ENCODE assay signal across 1 cellular context in the genomic region with DNA sequence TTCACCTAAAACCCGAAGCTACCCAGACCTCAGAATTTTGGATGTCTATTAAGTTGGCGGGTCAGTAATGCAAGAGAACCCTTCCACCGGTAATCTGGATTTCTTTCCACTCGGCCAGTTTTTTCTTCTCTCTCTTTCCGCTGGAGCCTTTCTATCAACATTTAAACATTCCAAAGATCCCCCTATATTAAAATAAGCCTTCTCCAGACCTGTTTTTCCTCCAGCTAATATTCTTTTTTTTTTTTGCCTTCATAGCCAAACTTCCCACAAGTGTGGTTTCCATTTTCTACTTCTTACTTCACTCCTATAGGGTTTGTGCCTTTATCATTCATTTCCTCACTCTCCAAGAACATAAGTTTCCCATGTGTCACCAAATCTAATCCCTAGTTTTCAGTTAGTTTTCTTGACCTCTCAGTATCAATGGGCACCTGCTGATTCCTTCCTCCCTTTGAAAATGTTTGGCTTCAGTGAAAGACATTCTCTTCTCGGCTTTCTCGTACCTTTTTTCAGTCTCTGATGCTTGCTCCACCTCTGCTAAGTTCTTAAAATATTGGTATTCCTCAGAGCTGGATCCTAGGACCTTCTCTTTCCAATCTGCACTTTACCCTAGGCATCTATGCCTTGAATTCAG.
A peak's percentile ranks its signal among the peaks of the same experiment; 100 is the strongest.
TF ChIP-seq lines count a peak whose summit lies in the region.

No MANE protein-coding gene starts in this region.

TF ChIP-seq in GM12878, 131 proteins besides CTCF, POLR2A, EP300 and RAD21 (continues in another document):
- TF ChIP-seq, protein P1, sequence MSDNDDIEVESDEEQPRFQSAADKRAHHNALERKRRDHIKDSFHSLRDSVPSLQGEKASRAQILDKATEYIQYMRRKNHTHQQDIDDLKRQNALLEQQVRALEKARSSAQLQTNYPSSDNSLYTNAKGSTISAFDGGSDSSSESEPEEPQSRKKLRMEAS (IDR thresholded peaks at IDR 0.05; ENCODE audit: low read depth, low read length) = no peak
- TF ChIP-seq PAX8 (IDR thresholded peaks at IDR 0.05) (peak; percentile 71; the same call in 1 of the 2 replicates), NFIC (IDR thresholded peaks at IDR 0.05; ENCODE audit: low read depth, low read length) (0 out of 2 replicates have a peak, but pooled peaks have one; percentile 9), ESRRA (IDR thresholded peaks at IDR 0.05; ENCODE audit: low read length) (no peak), PAX5 (IDR thresholded peaks at IDR 0.05; ENCODE audit: borderline replicate concordance, low read depth, low read length) (no peak), KAT2A (conservative IDR thresholded peaks at IDR 0.05; ENCODE audit: control insufficient read depth, low read depth, low read length) (no peak), ETV6 (conservative IDR thresholded peaks at IDR 0.05 in 1 of 2, IDR thresholded peaks at IDR 0.05 in 1 of 2; ENCODE audit: borderline replicate concordance in 1 of 2, low read depth in 1 of 2) (no peak), SUZ12 (IDR thresholded peaks at IDR 0.05; ENCODE audit: unreplicated experiment) (no peak), RAD51 (IDR thresholded peaks at IDR 0.05) (peak; percentile 2; the same call in 1 of the 2 replicates), YY1 (IDR thresholded peaks at IDR 0.05; ENCODE audit: low read depth, low read length) (no peak), SPI1 (IDR thresholded peaks at IDR 0.05; ENCODE audit: borderline replicate concordance, insufficient read depth, low read depth, low read length) (no peak), ZNF207 (IDR thresholded peaks at IDR 0.05; ENCODE audit: borderline replicate concordance) (no peak), GATAD2B (conservative IDR thresholded peaks at IDR 0.05; ENCODE audit: low read depth) (no peak), TCF12 (IDR thresholded peaks at IDR 0.05; ENCODE audit: low read depth, low read length) (no peak), NR2C2 (IDR thresholded peaks at IDR 0.05; ENCODE audit: borderline replicate concordance, control insufficient read depth, insufficient read length, low read depth) (no peak), MEF2A (IDR thresholded peaks at IDR 0.05; ENCODE audit: insufficient read depth, low read depth, low read length) (no peak), GABPA (IDR thresholded peaks at IDR 0.05; ENCODE audit: low read depth) (no peak), POLR2AphosphoS5 (IDR thresholded peaks at IDR 0.05; ENCODE audit: low read length) (0 out of 2 replicates have a peak, but pooled peaks have one; percentile 72), CEBPB (IDR thresholded peaks at IDR 0.05; ENCODE audit: borderline replicate concordance in 1 of 2, low read depth in 2 of 2, low read length in 2 of 2) (no peak), TCF7 (IDR thresholded peaks at IDR 0.05; ENCODE audit: borderline replicate concordance) (0 out of 2 replicates have a peak, but pooled peaks have one; percentile 36), ZZZ3 (IDR thresholded peaks at IDR 0.05; ENCODE audit: control insufficient read depth, insufficient read length, low read depth) (no peak), BRCA1 (IDR thresholded peaks at IDR 0.05; ENCODE audit: low read depth, low read length) (no peak), FOXK2 (IDR thresholded peaks at IDR 0.05) (no peak), WRNIP1 (IDR thresholded peaks at IDR 0.05; ENCODE audit: borderline replicate concordance, low read depth, low read length) (no peak), NFYA (IDR thresholded peaks at IDR 0.05; ENCODE audit: borderline replicate concordance, low read depth, low read length) (no peak), KDM1A (IDR thresholded peaks at IDR 0.05; ENCODE audit: borderline replicate concordance) (no peak), MTA3 (IDR thresholded peaks at IDR 0.05; ENCODE audit: borderline replicate concordance, low read length) (no peak), SMAD1 (IDR thresholded peaks at IDR 0.05; ENCODE audit: low read depth, partially characterized antibody) (peak; percentile 61), TAF1 (IDR thresholded peaks at IDR 0.05; ENCODE audit: borderline replicate concordance, low read depth, low read length) (0 out of 2 replicates have a peak, but pooled peaks have one; percentile 37), STAT1 (conservative IDR thresholded peaks at IDR 0.05) (no peak), BACH1 (IDR thresholded peaks at IDR 0.05; ENCODE audit: borderline replicate concordance) (no peak), SMC3 (IDR thresholded peaks at IDR 0.05; ENCODE audit: borderline replicate concordance, low read length) (no peak), RUNX3 (IDR thresholded peaks at IDR 0.05; ENCODE audit: low read length) (peak; percentile 1; the same call in 1 of the 2 replicates), ZNF384 (IDR thresholded peaks at IDR 0.05; ENCODE audit: borderline replicate concordance, low read depth, low read length) (no peak), SREBF2 (IDR thresholded peaks at IDR 0.05; ENCODE audit: low read length) (no peak), BHLHE40 (IDR thresholded peaks at IDR 0.05; ENCODE audit: borderline replicate concordance in 1 of 2, low read depth in 2 of 2, low read length in 1 of 2) (no peak), CBFB (IDR thresholded peaks at IDR 0.05; ENCODE audit: low read depth) (peak; percentile 64; the same call in 1 of the 2 replicates), NFXL1 (IDR thresholded peaks at IDR 0.05; ENCODE audit: borderline replicate concordance) (no peak), IKZF2 (IDR thresholded peaks at IDR 0.05) (no peak), NR2F1 (conservative IDR thresholded peaks at IDR 0.05) (no peak), CREM (IDR thresholded peaks at IDR 0.05; ENCODE audit: low read depth) (no peak), SMAD5 (IDR thresholded peaks at IDR 0.05; ENCODE audit: low read depth) (no peak)
- TF ChIP-seq, protein P2, sequence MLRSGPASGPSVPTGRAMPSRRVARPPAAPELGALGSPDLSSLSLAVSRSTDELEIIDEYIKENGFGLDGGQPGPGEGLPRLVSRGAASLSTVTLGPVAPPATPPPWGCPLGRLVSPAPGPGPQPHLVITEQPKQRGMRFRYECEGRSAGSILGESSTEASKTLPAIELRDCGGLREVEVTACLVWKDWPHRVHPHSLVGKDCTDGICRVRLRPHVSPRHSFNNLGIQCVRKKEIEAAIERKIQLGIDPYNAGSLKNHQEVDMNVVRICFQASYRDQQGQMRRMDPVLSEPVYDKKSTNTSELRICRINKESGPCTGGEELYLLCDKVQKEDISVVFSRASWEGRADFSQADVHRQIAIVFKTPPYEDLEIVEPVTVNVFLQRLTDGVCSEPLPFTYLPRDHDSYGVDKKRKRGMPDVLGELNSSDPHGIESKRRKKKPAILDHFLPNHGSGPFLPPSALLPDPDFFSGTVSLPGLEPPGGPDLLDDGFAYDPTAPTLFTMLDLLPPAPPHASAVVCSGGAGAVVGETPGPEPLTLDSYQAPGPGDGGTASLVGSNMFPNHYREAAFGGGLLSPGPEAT (IDR thresholded peaks at IDR 0.05; ENCODE audit: low read depth) = no peak; the same call in 1 of the 2 replicates
- TF ChIP-seq, protein P3, sequence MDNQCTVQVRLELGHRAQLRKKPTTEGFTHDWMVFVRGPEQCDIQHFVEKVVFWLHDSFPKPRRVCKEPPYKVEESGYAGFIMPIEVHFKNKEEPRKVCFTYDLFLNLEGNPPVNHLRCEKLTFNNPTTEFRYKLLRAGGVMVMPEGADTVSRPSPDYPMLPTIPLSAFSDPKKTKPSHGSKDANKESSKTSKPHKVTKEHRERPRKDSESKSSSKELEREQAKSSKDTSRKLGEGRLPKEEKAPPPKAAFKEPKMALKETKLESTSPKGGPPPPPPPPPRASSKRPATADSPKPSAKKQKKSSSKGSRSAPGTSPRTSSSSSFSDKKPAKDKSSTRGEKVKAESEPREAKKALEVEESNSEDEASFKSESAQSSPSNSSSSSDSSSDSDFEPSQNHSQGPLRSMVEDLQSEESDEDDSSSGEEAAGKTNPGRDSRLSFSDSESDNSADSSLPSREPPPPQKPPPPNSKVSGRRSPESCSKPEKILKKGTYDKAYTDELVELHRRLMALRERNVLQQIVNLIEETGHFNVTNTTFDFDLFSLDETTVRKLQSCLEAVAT (IDR thresholded peaks at IDR 0.05) = peak; percentile 30; the same call in 1 of the 2 replicates
- TF ChIP-seq, protein P4, sequence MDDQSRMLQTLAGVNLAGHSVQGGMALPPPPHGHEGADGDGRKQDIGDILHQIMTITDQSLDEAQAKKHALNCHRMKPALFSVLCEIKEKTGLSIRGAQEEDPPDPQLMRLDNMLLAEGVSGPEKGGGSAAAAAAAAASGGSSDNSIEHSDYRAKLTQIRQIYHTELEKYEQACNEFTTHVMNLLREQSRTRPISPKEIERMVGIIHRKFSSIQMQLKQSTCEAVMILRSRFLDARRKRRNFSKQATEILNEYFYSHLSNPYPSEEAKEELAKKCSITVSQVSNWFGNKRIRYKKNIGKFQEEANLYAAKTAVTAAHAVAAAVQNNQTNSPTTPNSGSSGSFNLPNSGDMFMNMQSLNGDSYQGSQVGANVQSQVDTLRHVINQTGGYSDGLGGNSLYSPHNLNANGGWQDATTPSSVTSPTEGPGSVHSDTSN (IDR thresholded peaks at IDR 0.05; ENCODE audit: insufficient replicate concordance, low read depth, low read length) = no peak
- TF ChIP-seq, protein P5, sequence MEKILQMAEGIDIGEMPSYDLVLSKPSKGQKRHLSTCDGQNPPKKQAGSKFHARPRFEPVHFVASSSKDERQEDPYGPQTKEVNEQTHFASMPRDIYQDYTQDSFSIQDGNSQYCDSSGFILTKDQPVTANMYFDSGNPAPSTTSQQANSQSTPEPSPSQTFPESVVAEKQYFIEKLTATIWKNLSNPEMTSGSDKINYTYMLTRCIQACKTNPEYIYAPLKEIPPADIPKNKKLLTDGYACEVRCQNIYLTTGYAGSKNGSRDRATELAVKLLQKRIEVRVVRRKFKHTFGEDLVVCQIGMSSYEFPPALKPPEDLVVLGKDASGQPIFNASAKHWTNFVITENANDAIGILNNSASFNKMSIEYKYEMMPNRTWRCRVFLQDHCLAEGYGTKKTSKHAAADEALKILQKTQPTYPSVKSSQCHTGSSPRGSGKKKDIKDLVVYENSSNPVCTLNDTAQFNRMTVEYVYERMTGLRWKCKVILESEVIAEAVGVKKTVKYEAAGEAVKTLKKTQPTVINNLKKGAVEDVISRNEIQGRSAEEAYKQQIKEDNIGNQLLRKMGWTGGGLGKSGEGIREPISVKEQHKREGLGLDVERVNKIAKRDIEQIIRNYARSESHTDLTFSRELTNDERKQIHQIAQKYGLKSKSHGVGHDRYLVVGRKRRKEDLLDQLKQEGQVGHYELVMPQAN (conservative IDR thresholded peaks at IDR 0.05) = no peak
- TF ChIP-seq, protein P6, sequence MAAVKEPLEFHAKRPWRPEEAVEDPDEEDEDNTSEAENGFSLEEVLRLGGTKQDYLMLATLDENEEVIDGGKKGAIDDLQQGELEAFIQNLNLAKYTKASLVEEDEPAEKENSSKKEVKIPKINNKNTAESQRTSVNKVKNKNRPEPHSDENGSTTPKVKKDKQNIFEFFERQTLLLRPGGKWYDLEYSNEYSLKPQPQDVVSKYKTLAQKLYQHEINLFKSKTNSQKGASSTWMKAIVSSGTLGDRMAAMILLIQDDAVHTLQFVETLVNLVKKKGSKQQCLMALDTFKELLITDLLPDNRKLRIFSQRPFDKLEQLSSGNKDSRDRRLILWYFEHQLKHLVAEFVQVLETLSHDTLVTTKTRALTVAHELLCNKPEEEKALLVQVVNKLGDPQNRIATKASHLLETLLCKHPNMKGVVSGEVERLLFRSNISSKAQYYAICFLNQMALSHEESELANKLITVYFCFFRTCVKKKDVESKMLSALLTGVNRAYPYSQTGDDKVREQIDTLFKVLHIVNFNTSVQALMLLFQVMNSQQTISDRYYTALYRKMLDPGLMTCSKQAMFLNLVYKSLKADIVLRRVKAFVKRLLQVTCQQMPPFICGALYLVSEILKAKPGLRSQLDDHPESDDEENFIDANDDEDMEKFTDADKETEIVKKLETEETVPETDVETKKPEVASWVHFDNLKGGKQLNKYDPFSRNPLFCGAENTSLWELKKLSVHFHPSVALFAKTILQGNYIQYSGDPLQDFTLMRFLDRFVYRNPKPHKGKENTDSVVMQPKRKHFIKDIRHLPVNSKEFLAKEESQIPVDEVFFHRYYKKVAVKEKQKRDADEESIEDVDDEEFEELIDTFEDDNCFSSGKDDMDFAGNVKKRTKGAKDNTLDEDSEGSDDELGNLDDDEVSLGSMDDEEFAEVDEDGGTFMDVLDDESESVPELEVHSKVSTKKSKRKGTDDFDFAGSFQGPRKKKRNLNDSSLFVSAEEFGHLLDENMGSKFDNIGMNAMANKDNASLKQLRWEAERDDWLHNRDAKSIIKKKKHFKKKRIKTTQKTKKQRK (IDR thresholded peaks at IDR 0.05; ENCODE audit: low read depth, low read length) = no peak
- TF ChIP-seq, protein P7, sequence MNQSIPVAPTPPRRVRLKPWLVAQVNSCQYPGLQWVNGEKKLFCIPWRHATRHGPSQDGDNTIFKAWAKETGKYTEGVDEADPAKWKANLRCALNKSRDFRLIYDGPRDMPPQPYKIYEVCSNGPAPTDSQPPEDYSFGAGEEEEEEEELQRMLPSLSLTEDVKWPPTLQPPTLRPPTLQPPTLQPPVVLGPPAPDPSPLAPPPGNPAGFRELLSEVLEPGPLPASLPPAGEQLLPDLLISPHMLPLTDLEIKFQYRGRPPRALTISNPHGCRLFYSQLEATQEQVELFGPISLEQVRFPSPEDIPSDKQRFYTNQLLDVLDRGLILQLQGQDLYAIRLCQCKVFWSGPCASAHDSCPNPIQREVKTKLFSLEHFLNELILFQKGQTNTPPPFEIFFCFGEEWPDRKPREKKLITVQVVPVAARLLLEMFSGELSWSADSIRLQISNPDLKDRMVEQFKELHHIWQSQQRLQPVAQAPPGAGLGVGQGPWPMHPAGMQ (IDR thresholded peaks at IDR 0.05; ENCODE audit: borderline replicate concordance) = no peak
- TF ChIP-seq, protein P8, sequence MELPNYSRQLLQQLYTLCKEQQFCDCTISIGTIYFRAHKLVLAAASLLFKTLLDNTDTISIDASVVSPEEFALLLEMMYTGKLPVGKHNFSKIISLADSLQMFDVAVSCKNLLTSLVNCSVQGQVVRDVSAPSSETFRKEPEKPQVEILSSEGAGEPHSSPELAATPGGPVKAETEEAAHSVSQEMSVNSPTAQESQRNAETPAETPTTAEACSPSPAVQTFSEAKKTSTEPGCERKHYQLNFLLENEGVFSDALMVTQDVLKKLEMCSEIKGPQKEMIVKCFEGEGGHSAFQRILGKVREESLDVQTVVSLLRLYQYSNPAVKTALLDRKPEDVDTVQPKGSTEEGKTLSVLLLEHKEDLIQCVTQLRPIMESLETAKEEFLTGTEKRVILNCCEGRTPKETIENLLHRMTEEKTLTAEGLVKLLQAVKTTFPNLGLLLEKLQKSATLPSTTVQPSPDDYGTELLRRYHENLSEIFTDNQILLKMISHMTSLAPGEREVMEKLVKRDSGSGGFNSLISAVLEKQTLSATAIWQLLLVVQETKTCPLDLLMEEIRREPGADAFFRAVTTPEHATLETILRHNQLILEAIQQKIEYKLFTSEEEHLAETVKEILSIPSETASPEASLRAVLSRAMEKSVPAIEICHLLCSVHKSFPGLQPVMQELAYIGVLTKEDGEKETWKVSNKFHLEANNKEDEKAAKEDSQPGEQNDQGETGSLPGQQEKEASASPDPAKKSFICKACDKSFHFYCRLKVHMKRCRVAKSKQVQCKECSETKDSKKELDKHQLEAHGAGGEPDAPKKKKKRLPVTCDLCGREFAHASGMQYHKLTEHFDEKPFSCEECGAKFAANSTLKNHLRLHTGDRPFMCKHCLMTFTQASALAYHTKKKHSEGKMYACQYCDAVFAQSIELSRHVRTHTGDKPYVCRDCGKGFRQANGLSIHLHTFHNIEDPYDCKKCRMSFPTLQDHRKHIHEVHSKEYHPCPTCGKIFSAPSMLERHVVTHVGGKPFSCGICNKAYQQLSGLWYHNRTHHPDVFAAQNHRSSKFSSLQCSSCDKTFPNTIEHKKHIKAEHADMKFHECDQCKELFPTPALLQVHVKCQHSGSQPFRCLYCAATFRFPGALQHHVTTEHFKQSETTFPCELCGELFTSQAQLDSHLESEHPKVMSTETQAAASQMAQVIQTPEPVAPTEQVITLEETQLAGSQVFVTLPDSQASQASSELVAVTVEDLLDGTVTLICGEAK (IDR thresholded peaks at IDR 0.05; ENCODE audit: borderline replicate concordance) = no peak
